Comparison of ENCODE assay signal across 8 cellular contexts in the genomic region with DNA sequence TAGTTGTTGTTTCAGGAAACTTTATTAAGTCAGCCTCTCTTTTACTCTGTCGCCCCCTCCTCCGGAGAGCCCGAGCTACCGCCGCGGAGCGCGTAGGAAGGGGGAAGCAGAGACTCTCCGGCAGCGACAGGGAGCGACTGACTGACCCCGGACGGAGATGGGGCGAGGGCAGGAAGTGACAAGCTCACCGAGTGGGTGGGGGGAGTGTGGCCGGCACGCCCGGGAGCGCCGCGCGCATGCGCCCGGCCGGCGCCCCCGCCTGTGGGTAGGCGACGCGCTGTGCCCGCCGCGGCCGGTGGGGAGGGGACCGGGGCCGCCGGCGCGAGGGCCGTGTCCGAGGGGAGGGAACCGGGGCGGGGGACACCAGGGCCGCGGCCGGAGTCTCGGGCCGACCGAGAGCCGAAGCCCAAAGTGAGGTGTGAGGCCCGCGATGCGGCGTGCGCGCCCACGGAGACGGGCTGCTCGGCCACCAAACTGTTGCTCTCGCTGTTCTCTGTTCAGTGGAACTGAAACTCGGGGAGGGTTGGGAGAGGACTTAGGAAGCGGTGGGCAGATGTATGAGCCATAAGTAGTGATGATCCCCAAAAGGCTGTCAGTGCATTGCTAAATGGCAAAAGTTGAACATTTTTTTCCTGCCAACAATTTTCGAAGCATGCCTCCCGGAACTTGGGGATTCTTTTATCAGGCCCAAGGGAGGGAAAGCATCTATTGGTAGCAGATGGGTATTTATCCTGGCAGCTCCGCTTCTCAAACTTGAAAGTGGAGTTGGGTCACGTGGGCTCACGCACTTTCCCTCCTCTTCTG. TPM values are rescaled to one million over a fixed set of nuclear protein-coding genes. Genes with fewer than 3 reads are reported as not detected.
A peak's percentile ranks its signal among the peaks of the same experiment; 100 is the strongest.
DNase-seq lines count a peak whose midpoint lies in the region; ATAC-seq and TF ChIP-seq lines count a peak whose summit lies in the region.

A gene with protein sequence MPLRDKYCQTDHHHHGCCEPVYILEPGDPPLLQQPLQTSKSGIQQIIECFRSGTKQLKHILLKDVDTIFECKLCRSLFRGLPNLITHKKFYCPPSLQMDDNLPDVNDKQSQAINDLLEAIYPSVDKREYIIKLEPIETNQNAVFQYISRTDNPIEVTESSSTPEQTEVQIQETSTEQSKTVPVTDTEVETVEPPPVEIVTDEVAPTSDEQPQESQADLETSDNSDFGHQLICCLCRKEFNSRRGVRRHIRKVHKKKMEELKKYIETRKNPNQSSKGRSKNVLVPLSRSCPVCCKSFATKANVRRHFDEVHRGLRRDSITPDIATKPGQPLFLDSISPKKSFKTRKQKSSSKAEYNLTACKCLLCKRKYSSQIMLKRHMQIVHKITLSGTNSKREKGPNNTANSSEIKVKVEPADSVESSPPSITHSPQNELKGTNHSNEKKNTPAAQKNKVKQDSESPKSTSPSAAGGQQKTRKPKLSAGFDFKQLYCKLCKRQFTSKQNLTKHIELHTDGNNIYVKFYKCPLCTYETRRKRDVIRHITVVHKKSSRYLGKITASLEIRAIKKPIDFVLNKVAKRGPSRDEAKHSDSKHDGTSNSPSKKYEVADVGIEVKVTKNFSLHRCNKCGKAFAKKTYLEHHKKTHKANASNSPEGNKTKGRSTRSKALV (minus strand): TSS at position 143 of the 804 bp plus-strand sequence. CDS start 1,151 bp downstream, outside the sequence.

- H3K9ac ChIP-seq in HUES48 (ENCODE audit: low read depth, low read length) (0 out of 2 replicates have a peak within 1 kb of the TSS, but pooled peaks have one; percentile 0), OCI-LY1 (ENCODE audit: low read length) (peak within 1 kb of the TSS; percentile 96)

- H3F3A ChIP-seq in OCI-LY1 (ENCODE audit: insufficient read depth, low read length): no peaks in the 10 kb centered on the region

- H3K36me3 ChIP-seq in Caco-2 (ENCODE audit: control insufficient read depth, insufficient read depth, low read length): no peaks in the 10 kb centered on the region
- H3K36me3 ChIP-seq in HUES48 (ENCODE audit: control insufficient read depth, insufficient read depth, low read length): 0 out of 2 replicates have a peak, but pooled peaks cover 3% of the 10 kb centered on the region
- peaks cover 37% of the 10 kb centered on the region for H3K36me3 ChIP-seq in OCI-LY1 (ENCODE audit: insufficient read depth, low read length)

- in situ Hi-C loops in endometrial microvascular endothelial cells (cut with HindIII; ENCODE audit: inconsistent ontology term, low pct_unique_long_range_greater_than_20kb, low sequenced_read_pairs): no loop called here

- H3K4me1 Mint-ChIP-seq in Caco-2 (ENCODE audit: low read depth, unreplicated experiment): peaks cover 7% of the 10 kb centered on the region
- H3K4me1 Mint-ChIP-seq in mesothelial cell of epicardium: peaks cover 21% of the 10 kb centered on the region

- intact Hi-C loops in Caco-2 (cut with micrococcal nuclease; ENCODE audit: unreplicated experiment): loop anchor here (5.0 to 10.0 kb wide), 2 partner anchors 192 to 260 kb away; a partner anchor contains a TSS

- H3K27ac Mint-ChIP-seq in Caco-2 (ENCODE audit: unreplicated experiment) (peak within 1 kb of the TSS; percentile 93), mesothelial cell of epicardium (peak within 1 kb of the TSS; percentile 96)

- TF ChIP-seq CTCF in Caco-2 (IDR thresholded peaks at IDR 0.05; ENCODE audit: insufficient read depth in 1 of 2, low read depth in 1 of 2, low read length in 1 of 2, severe bottlenecking in 1 of 2, unreplicated experiment in 1 of 2): no peak
- TF ChIP-seq CTCF in OCI-LY1 (IDR thresholded peaks at IDR 0.05; ENCODE audit: low read length): no peak
- TF ChIP-seq CTCF in mesothelial cell of epicardium (IDR thresholded peaks at IDR 0.05; ENCODE audit: unreplicated experiment): no peak

- peak; percentile 89 to 92 for DNase-seq in Caco-2
- DNase-seq in activated CD8-positive, alpha-beta memory T cell treated with anti-CD3 and anti-CD28 coated beads, Interleukin-2, amount 50 U/mL, for 4 hours: peak; percentile 89
- DNase-seq in mesothelial cell of epicardium (ENCODE audit: low spot score in 2 of 2, unreplicated experiment in 2 of 2): peak; percentile 59 to 80
- DNase-seq in stimulated activated CD8-positive, alpha-beta memory T cell treated with anti-CD3 and anti-CD28 coated beads, Interleukin-15, amount 100 ng/mL, for 48 hours (ENCODE audit: low read depth in 2 of 2): peak; percentile 85 to 88

- H3K4me3 ChIP-seq in Caco-2 (ENCODE audit: low read depth, low read length) (peak within 1 kb of the TSS; percentile 73), HUES48 (ENCODE audit: low read depth, low read length) (peak within 1 kb of the TSS; percentile 93), OCI-LY1 (ENCODE audit: low read depth, low read length, poor library complexity, severe bottlenecking) (peak within 1 kb of the TSS; percentile 86)

- H3K27me3 ChIP-seq in Caco-2 (replicated peaks; ENCODE audit: control insufficient read depth, insufficient read depth, low read length): no peaks in the 10 kb centered on the region
- H3K27me3 ChIP-seq in HUES48 (ENCODE audit: control insufficient read depth, insufficient read depth, low read length): peaks cover 52% of the 10 kb centered on the region
- H3K27me3 ChIP-seq in OCI-LY1 (ENCODE audit: insufficient read depth, low read length): no peaks in the 10 kb centered on the region

- peaks cover 38% of the 10 kb centered on the region for H3K79me2 ChIP-seq in OCI-LY1 (ENCODE audit: insufficient read depth, low read length)

- H3K9me3 Mint-ChIP-seq in Caco-2 (ENCODE audit: unreplicated experiment): no peaks in the 10 kb centered on the region
- H3K9me3 Mint-ChIP-seq in mesothelial cell of epicardium: no peaks in the 10 kb centered on the region

- POLR2A ChIA-PET in Caco-2 (lab: Charles Lee): interaction anchor here (0.6 to 1.5 kb wide), 3 partner anchors 9 to 192 kb away, joined by 3 to 5 read pairs (median 4); a partner anchor contains a TSS

- H3K36me3 Mint-ChIP-seq in Caco-2 (ENCODE audit: insufficient read depth, unreplicated experiment): peaks cover 17% of the 10 kb centered on the region
- peaks cover 9% of the 10 kb centered on the region for H3K36me3 Mint-ChIP-seq in mesothelial cell of epicardium

- H2AFZ ChIP-seq in OCI-LY1 (ENCODE audit: low read length): peak within 1 kb of the TSS; percentile 32; the same call in 1 of the 2 replicates

- peak; percentile 78 for ATAC-seq in GM21381 (IDR thresholded peaks at IDR 0.05; ENCODE audit: unreplicated experiment)

- H3K4me1 ChIP-seq in Caco-2 (no peaks in the 10 kb centered on the region), HUES48 (ENCODE audit: control insufficient read depth, insufficient read depth, low read length) (peaks cover 8% of the 10 kb centered on the region), OCI-LY1 (ENCODE audit: insufficient read depth, low read length, severe bottlenecking) (peaks cover 39% of the 10 kb centered on the region)

- H3K4me2 ChIP-seq in OCI-LY1 (ENCODE audit: low read length): peak within 1 kb of the TSS; percentile 94

- H4K20me1 ChIP-seq in OCI-LY1 (ENCODE audit: insufficient read depth, low read length): peaks cover 5% of the 10 kb centered on the region; the same call in 1 of the 2 replicates

- H3K9me2 ChIP-seq in OCI-LY1 (ENCODE audit: low read depth, low read length): no peaks in the 10 kb centered on the region

- no TSS peak for BruUV-seq in Caco-2 (replicated peaks; lab: Mats Ljungman, UMichigan)

- CTCF ChIA-PET in Caco-2 (lab: Charles Lee): interaction anchor here (1.0 kb wide), 1 partner anchor 45 kb away, joined by 4 read pairs; no protein-coding TSS in a partner anchor

- H3K9me3 ChIP-seq in Caco-2 (no peaks in the 10 kb centered on the region), HUES48 (ENCODE audit: control insufficient read depth, insufficient read depth, low read length) (no peaks in the 10 kb centered on the region), OCI-LY1 (ENCODE audit: low read length) (no peaks in the 10 kb centered on the region)

- H3K27ac ChIP-seq in HUES48 (ENCODE audit: low read depth, low read length) (peak within 1 kb of the TSS; percentile 61), OCI-LY1 (ENCODE audit: low read depth, low read length, poor library complexity, severe bottlenecking) (peak within 1 kb of the TSS; percentile 78)

- H3K4me3 Mint-ChIP-seq in Caco-2 (ENCODE audit: unreplicated experiment) (peak within 1 kb of the TSS; percentile 97), mesothelial cell of epicardium (peak within 1 kb of the TSS; percentile 95)

- peaks cover 8% of the 10 kb centered on the region for H3K27me3 Mint-ChIP-seq in Caco-2 (ENCODE audit: insufficient read depth, unreplicated experiment)
- H3K27me3 Mint-ChIP-seq in mesothelial cell of epicardium (ENCODE audit: low read depth): peaks cover 22% of the 10 kb centered on the region

RNA-seq across cellular contexts. Expression of the gene that starts here (rescaled TPM):
- 17.3 and 18.7 TPM in 2 replicates for total RNA-seq in Caco-2 (2022)
- 16.4 TPM for total RNA-seq in endometrial microvascular endothelial cells (ENCODE audit: inconsistent ontology term)
- 22.5 to 24.8 TPM (median 23.4 TPM) in 3 replicates for total RNA-seq in mesothelial cell of epicardium

Comparison
In these comparisons a context has a peak if more than half of its experiments do, and no peak if none do; other contexts are left out.
1. Peak in every context shown above with its lines: DNase-seq, ATAC-seq, H3K4me3 ChIP-seq and H3K27ac ChIP-seq.